In the genomic region with DNA sequence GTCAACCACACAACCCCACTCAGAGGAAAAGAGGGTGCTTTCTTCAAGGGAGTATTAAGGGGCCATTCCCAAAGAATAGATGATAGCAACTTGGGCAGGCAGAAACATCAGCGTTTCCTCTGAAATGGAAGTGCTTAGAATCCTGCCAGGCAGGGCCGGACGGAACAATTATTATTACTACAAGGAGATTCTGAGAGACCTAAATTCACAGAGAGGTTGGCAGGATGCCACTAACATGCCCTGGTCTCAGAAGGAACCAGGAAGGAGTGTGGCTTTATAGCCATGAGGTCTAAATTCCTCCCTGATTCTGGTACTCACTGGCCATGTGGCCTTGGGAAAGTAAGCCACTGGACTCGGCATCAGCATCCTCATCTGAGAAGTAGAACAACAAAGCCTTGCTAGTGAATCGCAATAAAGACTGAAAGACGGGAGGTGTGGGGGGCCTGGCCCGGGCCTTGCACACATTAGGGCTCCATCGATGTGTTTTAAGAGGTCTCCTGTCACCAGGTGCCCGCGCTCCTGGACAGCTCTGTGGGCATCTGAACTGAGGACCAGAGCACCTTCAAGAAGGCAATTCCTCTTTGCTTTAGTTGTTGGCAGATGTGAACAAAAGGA, we compare ENCODE assay signal across 23 cellular contexts.
DNase-seq lines count a peak whose midpoint lies in the region; ATAC-seq and TF ChIP-seq lines count a peak whose summit lies in the region.
"Had no signal": no experiment of that assay in that cellular context is flagged by ENCODE, and none has a peak within 500 bp of the region (broad histone marks: within the 10 kb centered on the region; RNA-seq: fewer than 3 reads in every experiment).

No MANE protein-coding gene starts in this region.

- no peak overlapping the region for H2BK15ac ChIP-seq in mesendoderm (replicated peaks; ENCODE audit: low read depth)

- peak overlapping the region in 10 of 11 experiments; percentile 2 to 79 (median 64); a peak in 16 of 22 replicates for H3K9ac ChIP-seq in BLaER1 treated with 17β-estradiol and CSF1 and Interleukin-3, amounts not matched to agents 10 nM and 100 nM
- no peak overlapping the region for H3K9ac ChIP-seq in mesendoderm (ENCODE audit: low read length)
- H3K9ac ChIP-seq: GM23248, KMS-11 had no signal

- H2BK5ac ChIP-seq in mesendoderm (ENCODE audit: low read length) = no peak overlapping the region

- H3K27me3 ChIP-seq in BLaER1 treated with 17β-estradiol and CSF1 and Interleukin-3, amounts not matched to agents 10 nM and 100 nM = no peaks in the 10 kb centered on the region
- no peaks in the 10 kb centered on the region for H3K27me3 ChIP-seq in Peyer's patch
- no peaks in the 10 kb centered on the region for H3K27me3 ChIP-seq in suprapubic skin
- H3K27me3 ChIP-seq in mesendoderm (ENCODE audit: insufficient read depth, low read length, poor library complexity) = no peaks in the 10 kb centered on the region
- H3K27me3 ChIP-seq: SJSA1 had no signal

- no peak overlapping the region for H3K56ac ChIP-seq in mesendoderm (ENCODE audit: low read length)

- H3K79me2 ChIP-seq in mesendoderm (ENCODE audit: control insufficient read depth, insufficient read depth, low read length) = no peaks in the 10 kb centered on the region

- H3K36me3 ChIP-seq in BLaER1 treated with 17β-estradiol and CSF1 and Interleukin-3, amounts not matched to agents 10 nM and 100 nM = no peaks in the 10 kb centered on the region
- H3K36me3 ChIP-seq in Peyer's patch (no peaks in the 10 kb centered on the region), suprapubic skin (no peaks in the 10 kb centered on the region), mesendoderm (ENCODE audit: control insufficient read depth, insufficient read depth, low read length) (no peaks in the 10 kb centered on the region)
- H3K36me3 ChIP-seq: SJSA1 had no signal

- H3K4me2 ChIP-seq in BLaER1 treated with 17β-estradiol and CSF1 and Interleukin-3, amounts not matched to agents 10 nM and 100 nM = peak overlapping the region; percentile 71 to 96 (median 86)
- no peak overlapping the region for H3K4me2 ChIP-seq in mesendoderm (ENCODE audit: low read length)
- H3K4me2 ChIP-seq: PC-9 had no signal

- peaks cover 84 to 99% (median 86%) of the 10 kb centered on the region in 10 experiments for H3K4me1 ChIP-seq in BLaER1 treated with 17β-estradiol and CSF1 and Interleukin-3, amounts not matched to agents 10 nM and 100 nM
- no peaks in the 10 kb centered on the region for H3K4me1 ChIP-seq in Peyer's patch
- no peaks in the 10 kb centered on the region for H3K4me1 ChIP-seq in suprapubic skin
- H3K4me1 ChIP-seq in mesendoderm (ENCODE audit: control insufficient read depth, low read depth, low read length) = no peaks in the 10 kb centered on the region
- H3K4me1 ChIP-seq: SJSA1 had no signal

- no peak overlapping the region for H2BK120ac ChIP-seq in mesendoderm (ENCODE audit: low read depth, low read length)

- ATAC-seq in HG03139 (IDR thresholded peaks at IDR 0.05; ENCODE audit: unreplicated experiment) = no peak

- DNase-seq in Peyer's patch = peak in 2 of 3 donors; percentile 21 to 36
- peak; percentile 29 for DNase-seq in islet precursor cell
- peak; percentile 20 to 65 for DNase-seq in suprapubic skin (ENCODE audit: low spot score in 2 of 2)
- DNase-seq in mesendoderm = no peak
- DNase-seq in GDM1 (lab: John Stamatoyannopoulos, UW) = no peak
- DNase-seq: ACHN, COR-L47, DMS 273 treated with DMSO at 0.1 percent for 48 hours, GF-D8, GM23248, HCEC 1CT, MV-4-11, NCI-H187, NCI-H2107, NCI-H2227 treated with DMSO at 0.1 percent for 48 hours, NCI-H510A treated with DMSO at 0.1 percent for 48 hours, NCI-H82, PC-9 had no signal

- no peak overlapping the region for H2AK5ac ChIP-seq in mesendoderm (ENCODE audit: low read length)

- no peak overlapping the region for H3K4me3 ChIP-seq in BLaER1 treated with 17β-estradiol and CSF1 and Interleukin-3, amounts not matched to agents 10 nM and 100 nM
- H3K4me3 ChIP-seq in Peyer's patch (no peak overlapping the region), suprapubic skin (no peak overlapping the region), mesendoderm (ENCODE audit: low read length) (no peak overlapping the region)
- H3K4me3 ChIP-seq: GM23248, PC-9, SJSA1 had no signal

- H3K4ac ChIP-seq in mesendoderm (ENCODE audit: low read depth, low read length) = no peak overlapping the region

- no peak overlapping the region for H3K18ac ChIP-seq in mesendoderm (ENCODE audit: low read length)

- WGBS in suprapubic skin = 93% methylated on average over 10 of the region's 10 CpGs
- WGBS in mesendoderm (ENCODE audit: extremely low coverage, insufficient coverage, low lambda C conversion rate) = no CpG with 5 or more reads among the region's 10 CpGs

- H3K9me3 ChIP-seq in BLaER1 treated with 17β-estradiol and CSF1 and Interleukin-3, amounts not matched to agents 10 nM and 100 nM (replicated peaks in 1 of 11) = peaks cover 0 to 9% (median 6%) of the 10 kb centered on the region in 11 experiments; a peak in 15 of 22 replicates
- H3K9me3 ChIP-seq in Peyer's patch (no peaks in the 10 kb centered on the region), suprapubic skin (no peaks in the 10 kb centered on the region)
- H3K9me3 ChIP-seq: SJSA1 had no signal

- TF ChIP-seq POLR2A in Peyer's patch (IDR thresholded peaks at IDR 0.05) (no peak), suprapubic skin (IDR thresholded peaks at IDR 0.05) (no peak)

- H4K20me1 ChIP-seq in BLaER1 treated with 17β-estradiol and CSF1 and Interleukin-3, amounts not matched to agents 10 nM and 100 nM = no peaks in the 10 kb centered on the region

- H3K79me1 ChIP-seq in mesendoderm (ENCODE audit: low read length) = no peaks in the 10 kb centered on the region

- no peak overlapping the region for H4K5ac ChIP-seq in mesendoderm (ENCODE audit: low read length)

- no peak overlapping the region for H3K23ac ChIP-seq in mesendoderm (ENCODE audit: low read length)

- H4K8ac ChIP-seq in mesendoderm (ENCODE audit: low read depth, low read length) = no peak overlapping the region

- TF ChIP-seq EP300 in suprapubic skin (IDR thresholded peaks at IDR 0.05) = no peak

- TF ChIP-seq CTCF in Peyer's patch (IDR thresholded peaks at IDR 0.05) = no peak
- no peak for TF ChIP-seq CTCF in suprapubic skin (IDR thresholded peaks at IDR 0.05)

- H3K27ac ChIP-seq in BLaER1 treated with 17β-estradiol and CSF1 and Interleukin-3, amounts not matched to agents 10 nM and 100 nM = peak overlapping the region; percentile 68 to 95 (median 90); a peak in 20 of 22 replicates
- no peak overlapping the region for H3K27ac ChIP-seq in Peyer's patch
- no peak overlapping the region for H3K27ac ChIP-seq in suprapubic skin
- H3K27ac ChIP-seq in mesendoderm (ENCODE audit: low read depth, low read length) = no peak overlapping the region
- H3K27ac ChIP-seq: GM23248, HL-60, KMS-11, PC-9, SJSA1 had no signal

Comparison
In these comparisons a context has a peak if more than half of its experiments do, and no peak if none do; other contexts are left out.
1. H3K27ac ChIP-seq: peak in BLaER1 treated with 17β-estradiol and CSF1 and Interleukin-3, amounts not matched to agents 10 nM and 100 nM (11 of 11); none in Peyer's patch (0 of 4), suprapubic skin (single experiment) and mesendoderm (single experiment).
2. DNase-seq: peak in Peyer's patch (2 of 3), islet precursor cell (single experiment) and suprapubic skin (2 of 2); none in mesendoderm (single experiment) and GDM1 (single experiment).